Comparison of ENCODE assay signal across 11 cellular contexts in the genomic region with DNA sequence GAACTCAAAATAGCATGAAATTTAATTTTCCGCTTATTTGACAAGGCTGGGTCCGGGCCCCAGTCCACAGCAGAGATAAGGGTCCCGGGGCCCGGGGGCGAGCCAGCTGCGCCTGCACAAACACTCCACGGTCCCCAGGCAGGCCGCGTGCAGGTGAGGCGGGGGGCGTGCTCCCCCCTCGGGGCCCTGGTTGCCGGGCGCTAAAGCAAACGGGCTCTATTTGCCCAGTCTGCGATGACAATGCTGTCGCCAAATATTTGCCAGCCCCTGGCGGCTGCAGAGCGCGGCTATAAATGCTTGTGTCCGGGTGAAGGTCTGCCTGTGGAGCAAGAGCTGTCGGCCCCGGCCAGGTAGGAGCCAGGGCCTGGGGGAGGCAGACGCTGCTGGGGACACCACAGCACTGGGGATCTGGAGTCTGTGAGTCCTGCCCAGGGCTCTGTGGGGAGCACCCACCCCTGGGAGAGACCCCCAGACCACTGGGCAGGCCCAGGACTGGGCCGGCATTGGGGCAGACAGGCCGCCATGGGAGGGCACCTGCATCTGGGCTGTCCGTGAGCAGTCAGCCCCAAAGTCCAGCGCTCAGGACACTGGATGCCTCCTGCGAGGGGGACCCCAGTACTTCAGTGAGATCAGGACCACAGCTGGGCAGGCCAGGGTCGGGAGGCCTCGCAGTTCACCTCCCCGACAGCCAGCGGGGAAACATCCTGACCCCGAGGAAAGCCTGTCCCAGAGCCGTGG. TPM values are rescaled to one million over a fixed set of nuclear protein-coding genes. Genes with fewer than 3 reads are reported as not detected.
DNase-seq lines count a peak whose midpoint lies in the region; ATAC-seq and TF ChIP-seq lines count a peak whose summit lies in the region.
"Had no signal": no experiment of that assay in that cellular context is flagged by ENCODE, and none has a peak within 500 bp of the region (broad histone marks: within the 10 kb centered on the region; RNA-seq: fewer than 3 reads in every experiment).

A gene (plus strand): TSS at position 320 of the 738 bp plus-strand sequence. CDS start 1,516 bp downstream, outside the sequence.

- ATAC-seq in stimulated activated naive CD8-positive, alpha-beta T cell treated with anti-CD3 and anti-CD28 coated beads, Interleukin-15, amount 100 ng/mL, for 72 hours = no peak
- no peak for ATAC-seq in GM19452 (IDR thresholded peaks at IDR 0.05; ENCODE audit: unreplicated experiment)

- H3K9me3 ChIP-seq in cardiac muscle cell (ENCODE audit: low read depth) (no peaks in the 10 kb centered on the region), right atrium auricular region (no peaks in the 10 kb centered on the region)

- peaks cover 8% of the 10 kb centered on the region for H3K27me3 Mint-ChIP-seq in stimulated activated naive CD8-positive, alpha-beta T cell treated with anti-CD3 and anti-CD28 coated beads, Interleukin-15, amount 100 ng/mL, for 72 hours

- no peak for TF ChIP-seq CTCF in cardiac muscle cell (IDR thresholded peaks at IDR 0.05; ENCODE audit: low read depth, low read length)
- TF ChIP-seq CTCF in right atrium auricular region (IDR thresholded peaks at IDR 0.05) = no peak

- H3K36me3 ChIP-seq in cardiac muscle cell = no peaks in the 10 kb centered on the region
- H3K36me3 ChIP-seq in right atrium auricular region = no peaks in the 10 kb centered on the region

- no peaks in the 10 kb centered on the region for H3K9me3 Mint-ChIP-seq in stimulated activated naive CD8-positive, alpha-beta T cell treated with anti-CD3 and anti-CD28 coated beads, Interleukin-15, amount 100 ng/mL, for 72 hours

- DNase-seq in cardiac muscle cell (ENCODE audit: low read depth in 1 of 2, low spot score in 1 of 2) (no peak), right atrium auricular region (ENCODE audit: low spot score) (no peak), NCI-H2227 treated with DMSO at 0.1 percent for 48 hours (lab: John Stamatoyannopoulos, UW) (peak; percentile 27), cerebellar cortex (ENCODE audit: low spot score) (peak; percentile 30), NCI-H526 treated with DMSO at 0.1 percent for 48 hours (lab: John Stamatoyannopoulos, UW) (no peak)
- DNase-seq in stimulated activated naive CD8-positive, alpha-beta T cell treated with anti-CD3 and anti-CD28 coated beads, Interleukin-15, amount 100 ng/mL, for 72 hours = no peak
- DNase-seq in activated CD8-positive, alpha-beta memory T cell treated with anti-CD3 and anti-CD28 coated beads for 24 hours = no peak
- DNase-seq: Right ventricle myocardium superior had no signal

- H3K27ac Mint-ChIP-seq in stimulated activated naive CD8-positive, alpha-beta T cell treated with anti-CD3 and anti-CD28 coated beads, Interleukin-15, amount 100 ng/mL, for 72 hours = peak within 1 kb of the TSS; percentile 92 to 94

- H3K4me3 Mint-ChIP-seq in stimulated activated naive CD8-positive, alpha-beta T cell treated with anti-CD3 and anti-CD28 coated beads, Interleukin-15, amount 100 ng/mL, for 72 hours = peak within 1 kb of the TSS; percentile 72 to 81

- peaks cover 22% of the 10 kb centered on the region for H3K4me1 Mint-ChIP-seq in stimulated activated naive CD8-positive, alpha-beta T cell treated with anti-CD3 and anti-CD28 coated beads, Interleukin-15, amount 100 ng/mL, for 72 hours

- H3K4me1 ChIP-seq in cardiac muscle cell (ENCODE audit: low read depth) (peaks cover 9% of the 10 kb centered on the region), right atrium auricular region (peaks cover 0 to 6% of the 10 kb centered on the region in 2 donors)

- H3K27ac ChIP-seq in cardiac muscle cell = peak within 1 kb of the TSS; percentile 38
- no peak within 1 kb of the TSS for H3K27ac ChIP-seq in right atrium auricular region

- H3K27me3 ChIP-seq in cardiac muscle cell = no peaks in the 10 kb centered on the region
- no peaks in the 10 kb centered on the region for H3K27me3 ChIP-seq in right atrium auricular region

- no peak within 1 kb of the TSS for H3K4me3 ChIP-seq in cardiac muscle cell
- no peak within 1 kb of the TSS for H3K4me3 ChIP-seq in right atrium auricular region

RNA-seq across cellular contexts. Expression of the gene that starts here (rescaled TPM):
- total RNA-seq in cardiac muscle cell (0.18 TPM in 1 of 2 replicates, not detected in the other), right atrium auricular region (not detected)
- polyA plus RNA-seq in cardiac muscle cell = not detected in 2 replicates
- total RNA-seq: epithelial cell of proximal tubule had no signal
- polyA plus RNA-seq: BJ had no signal

Comparison
In these comparisons a context has a peak if more than half of its experiments do, and no peak if none do; other contexts are left out.
1. DNase-seq: peak in NCI-H2227 treated with DMSO at 0.1 percent for 48 hours (single experiment) and cerebellar cortex (single experiment); none in cardiac muscle cell (0 of 2), right atrium auricular region (single experiment), stimulated activated naive CD8-positive, alpha-beta T cell treated with anti-CD3 and anti-CD28 coated beads, Interleukin-15, amount 100 ng/mL, for 72 hours (0 of 2), activated CD8-positive, alpha-beta memory T cell treated with anti-CD3 and anti-CD28 coated beads for 24 hours (single experiment) and NCI-H526 treated with DMSO at 0.1 percent for 48 hours (single experiment).